ENCODE assay signal across 1 cellular context in genomic region chr10:21744223-21744622, GRCh38.
TF ChIP-seq lines count a peak whose summit lies in the region.

No MANE protein-coding gene starts in this region.

TF ChIP-seq in WTC11, 78 proteins besides CTCF, POLR2A, EP300 and RAD21 (continued from another document):
- TF ChIP-seq CREM (CRISPR knock-in tag; IDR thresholded peaks at IDR 0.05), result no peak
- TF ChIP-seq SP1 (CRISPR knock-in tag; conservative IDR thresholded peaks at IDR 0.05), result no peak
- no peak for TF ChIP-seq ZNF532 (CRISPR knock-in tag; IDR thresholded peaks at IDR 0.05; ENCODE audit: borderline replicate concordance)
- no peak for TF ChIP-seq GTF2I (CRISPR knock-in tag; conservative IDR thresholded peaks at IDR 0.05)
- no peak for TF ChIP-seq E2F5 (CRISPR knock-in tag; IDR thresholded peaks at IDR 0.05)
- no peak for TF ChIP-seq JAZF1 (CRISPR knock-in tag; IDR thresholded peaks at IDR 0.05)
- TF ChIP-seq ELF4 (CRISPR knock-in tag; IDR thresholded peaks at IDR 0.05; ENCODE audit: low read depth), result no peak
